Comparison of ENCODE assay signal across 30 cellular contexts in genomic region chr11:106507645-106508306, GRCh38.
"Had no signal": no experiment of that assay in that cellular context is flagged by ENCODE, and none has a peak within 500 bp of the region (broad histone marks: within the 10 kb centered on the region; RNA-seq: fewer than 3 reads in every experiment).

No MANE protein-coding gene starts in this region.

- DNase-seq: activated CD4-positive, alpha-beta T cell treated with anti-CD3 and anti-CD28 coated beads, Interleukin-2, amount 10 ng/mL, durations not matched to agents 24 days and 14 days; activated CD4-positive, alpha-beta T cell treated with anti-CD3 and anti-CD28 coated beads, Interleukin-2, amount 50 U/mL, for 4 hours; activated CD8-positive, alpha-beta T cell treated with anti-CD3 and anti-CD28 coated beads for 36 hours; activated gamma-delta T cell; activated naive CD4-positive, alpha-beta T cell treated with Interleukin-2 at 50 U/mL for 16 hours; activated T-cell treated with anti-CD3 and anti-CD28 coated beads, Interleukin-2, amount 50 U/mL, for 1 hour; activated T-cell treated with anti-CD3 and anti-CD28 coated beads, Interleukin-2, amount 50 U/mL, for 72 hours; adrenal gland; body of pancreas; Karpas-422; NCI-H1048; NCI-H1105 treated with DMSO at 0.1 percent for 48 hours; NCI-H1436; NCI-H1694; NCI-H1930; NCI-H2081 treated with DMSO at 0.1 percent for 48 hours; NCI-H226; NCI-H524 treated with DMSO at 0.1 percent for 48 hours; NK-92 treated with Interleukin-12 subunit alpha and Interleukin-12 subunit beta, amount 100 ng/mL, for 24 hours; PC-3; Peyer's patch; SJCRH30; T1000 had no signal

- H3K9me3 Mint-ChIP-seq: activated CD4-positive, alpha-beta T cell treated with anti-CD3 and anti-CD28 coated beads, Interleukin-2, amount 10 ng/mL, durations not matched to agents 24 days and 14 days had no signal

- H3K27ac Mint-ChIP-seq: activated CD4-positive, alpha-beta T cell treated with anti-CD3 and anti-CD28 coated beads, Interleukin-2, amount 10 ng/mL, durations not matched to agents 24 days and 14 days; activated CD8-positive, alpha-beta T cell treated with anti-CD3 and anti-CD28 coated beads for 36 hours; activated naive CD4-positive, alpha-beta T cell treated with anti-CD3 and anti-CD28 coated beads, Interleukin-2, amount 50 U/mL, for 72 hours; activated T-cell treated with anti-CD3 and anti-CD28 coated beads, Interleukin-2, amount 50 U/mL, for 72 hours; activated T-helper 17 cell treated with anti-CD3 and anti-CD28 coated beads, Interleukin-2, amount 50 U/mL, for 72 hours had no signal

- H3K4me3 ChIP-seq: adrenal gland, body of pancreas, breast epithelium, Peyer's patch, SJCRH30, SK-N-MC had no signal

- H3K4me3 Mint-ChIP-seq: activated CD4-positive, alpha-beta T cell treated with anti-CD3 and anti-CD28 coated beads, Interleukin-2, amount 10 ng/mL, durations not matched to agents 24 days and 14 days; activated CD8-positive, alpha-beta T cell treated with anti-CD3 and anti-CD28 coated beads for 36 hours; activated T-cell treated with anti-CD3 and anti-CD28 coated beads, Interleukin-2, amount 50 U/mL, for 72 hours; activated T-helper 17 cell treated with anti-CD3 and anti-CD28 coated beads, Interleukin-2, amount 50 U/mL, for 72 hours had no signal

- H3K27ac ChIP-seq: adrenal gland, body of pancreas, breast epithelium, Peyer's patch, RWPE1, SJCRH30, SK-N-MC had no signal

- ATAC-seq: activated CD8-positive, alpha-beta T cell treated with anti-CD3 and anti-CD28 coated beads for 36 hours; activated naive CD4-positive, alpha-beta T cell treated with anti-CD3 and anti-CD28 coated beads, Interleukin-2, amount 50 U/mL, for 72 hours; activated T-cell treated with anti-CD3 and anti-CD28 coated beads, Interleukin-2, amount 50 U/mL, for 72 hours; activated T-helper 17 cell treated with anti-CD3 and anti-CD28 coated beads, Interleukin-2, amount 50 U/mL, for 72 hours; body of pancreas; PC-3; Right ventricle myocardium inferior had no signal

- H3K36me3 Mint-ChIP-seq: activated naive CD4-positive, alpha-beta T cell treated with anti-CD3 and anti-CD28 coated beads, Interleukin-2, amount 50 U/mL, for 72 hours had no signal

- H3K4me1 ChIP-seq: adrenal gland, body of pancreas, breast epithelium, Peyer's patch, SJCRH30 had no signal

- H3K27me3 ChIP-seq: adrenal gland, body of pancreas, breast epithelium, Peyer's patch, SJCRH30 had no signal

- H3K9me3 ChIP-seq: adrenal gland, body of pancreas, breast epithelium, Peyer's patch, SJCRH30 had no signal

- H3K4me1 Mint-ChIP-seq: activated CD4-positive, alpha-beta T cell treated with anti-CD3 and anti-CD28 coated beads, Interleukin-2, amount 10 ng/mL, durations not matched to agents 24 days and 14 days; activated T-helper 17 cell treated with anti-CD3 and anti-CD28 coated beads, Interleukin-2, amount 50 U/mL, for 72 hours had no signal

- H3K27me3 Mint-ChIP-seq: activated CD4-positive, alpha-beta T cell treated with anti-CD3 and anti-CD28 coated beads, Interleukin-2, amount 10 ng/mL, durations not matched to agents 24 days and 14 days; activated CD8-positive, alpha-beta T cell treated with anti-CD3 and anti-CD28 coated beads for 36 hours; activated T-helper 17 cell treated with anti-CD3 and anti-CD28 coated beads, Interleukin-2, amount 50 U/mL, for 72 hours had no signal

- H3K36me3 ChIP-seq: adrenal gland, breast epithelium, Peyer's patch, SJCRH30 had no signal

- FAIRE-seq: astrocyte had no signal
